Comparison of ENCODE assay signal across 8 cellular contexts in genomic region chr15:84598993-84599392, GRCh38. TPM values are rescaled to one million over a fixed set of nuclear protein-coding genes. Genes with fewer than 3 reads are reported as not detected.
DNase-seq lines count a peak whose midpoint lies in the region; ATAC-seq and TF ChIP-seq lines count a peak whose summit lies in the region.

No MANE protein-coding gene starts in this region.

- no peaks in the 10 kb centered on the region for H3K27me3 Mint-ChIP-seq in activated CD4-positive, alpha-beta T cell treated with anti-CD3 and anti-CD28 coated beads, Interleukin-2, amount 10 ng/mL, durations not matched to agents 7 days and 5 days

- DNase-seq in stimulated activated naive CD4-positive, alpha-beta T cell treated with Interleukin-2 at 50 U/mL for 16 hours (lab: John Stamatoyannopoulos, UW), result peak; percentile 29
- no peak for DNase-seq in stimulated activated naive CD4-positive, alpha-beta T cell (lab: John Stamatoyannopoulos, UW)
- DNase-seq in NCI-H1436 (lab: John Stamatoyannopoulos, UW) (peak; percentile 1), germinal center (ENCODE audit: low spot score) (peak; percentile 39), gastrocnemius medialis (no peak)
- peak; percentile 26 for DNase-seq in activated CD4-positive, alpha-beta T cell treated with anti-CD3 and anti-CD28 coated beads, Interleukin-2, amount 10 ng/mL, durations not matched to agents 7 days and 5 days

- H3K27me3 ChIP-seq in gastrocnemius medialis, result no peaks in the 10 kb centered on the region

- in situ Hi-C loops in gastrocnemius medialis (cut with MboI; ENCODE audit: low sequenced_read_pairs in 4 of 4), result loop anchor here in 2 of 4 donors (10.0 kb wide), 2 partner anchors 56 to 446 kb away; partner anchors contain the start of genes NMB (in 2 of the 2) and WDR73 (in 2 of the 2)

- peaks cover 60% of the 10 kb centered on the region for H3K4me1 Mint-ChIP-seq in activated CD4-positive, alpha-beta T cell treated with anti-CD3 and anti-CD28 coated beads, Interleukin-2, amount 10 ng/mL, durations not matched to agents 7 days and 5 days

- peaks cover 5% of the 10 kb centered on the region for H3K36me3 Mint-ChIP-seq in activated CD4-positive, alpha-beta T cell treated with anti-CD3 and anti-CD28 coated beads, Interleukin-2, amount 10 ng/mL, durations not matched to agents 7 days and 5 days (ENCODE audit: low read depth)

- intact Hi-C loops in gastrocnemius medialis (cut with DNase I; ENCODE audit: low total_unique reads), result loop anchor here (1.0 to 10.0 kb wide), 2 partner anchors 39 to 216 kb away; partner anchors contain the start of gene ALPK3

- H3K4me3 ChIP-seq in gastrocnemius medialis, result no peak overlapping the region

- peak; percentile 53 to 67 (median 60) for TF ChIP-seq CTCF in gastrocnemius medialis (IDR thresholded peaks at IDR 0.05 in 4 of 5, conservative IDR thresholded peaks at IDR 0.05 in 1 of 5)

- ATAC-seq in gastrocnemius medialis (no peak), GM19328 (IDR thresholded peaks at IDR 0.05; ENCODE audit: unreplicated experiment) (no peak), GM18858 (IDR thresholded peaks at IDR 0.05; ENCODE audit: unreplicated experiment) (no peak)

- CTCF ChIA-PET in activated CD4-positive, alpha-beta T cell treated with anti-CD3 and anti-CD28 coated beads, Interleukin-2, amount 10 ng/mL, durations not matched to agents 7 days and 5 days (lab: Charles Lee), result interaction anchor here (0.6 to 4.0 kb wide), 15 partner anchors 8 to 318 kb away, joined by 3 to 20 read pairs (median 4); partner anchors contain the start of gene WDR73

- no peak for TF ChIP-seq POLR2A in gastrocnemius medialis (IDR thresholded peaks at IDR 0.05)

- H3K9me3 ChIP-seq in gastrocnemius medialis, result no peaks in the 10 kb centered on the region

- no peaks in the 10 kb centered on the region for H3K9me3 Mint-ChIP-seq in activated CD4-positive, alpha-beta T cell treated with anti-CD3 and anti-CD28 coated beads, Interleukin-2, amount 10 ng/mL, durations not matched to agents 7 days and 5 days

- POLR2A ChIA-PET in activated CD4-positive, alpha-beta T cell treated with anti-CD3 and anti-CD28 coated beads, Interleukin-2, amount 10 ng/mL, durations not matched to agents 7 days and 5 days (lab: Charles Lee), result no interaction called here

- peak overlapping the region; percentile 25 for H3K4me3 Mint-ChIP-seq in activated CD4-positive, alpha-beta T cell treated with anti-CD3 and anti-CD28 coated beads, Interleukin-2, amount 10 ng/mL, durations not matched to agents 7 days and 5 days

- H3K27ac ChIP-seq in gastrocnemius medialis, result no peak overlapping the region

- H3K27ac Mint-ChIP-seq in activated CD4-positive, alpha-beta T cell treated with anti-CD3 and anti-CD28 coated beads, Interleukin-2, amount 10 ng/mL, durations not matched to agents 7 days and 5 days, result peak overlapping the region; percentile 72

- H3K36me3 ChIP-seq in gastrocnemius medialis, result peaks cover 0 to 2% of the 10 kb centered on the region in 2 donors

- peaks cover 4 to 9% of the 10 kb centered on the region in 2 donors for H3K4me1 ChIP-seq in gastrocnemius medialis

RNA-seq across cellular contexts. Expression of gene ZSCAN2, which starts 1.8 kb away (rescaled TPM):
- total RNA-seq in activated CD4-positive, alpha-beta T cell treated with anti-CD3 and anti-CD28 coated beads, Interleukin-2, amount 10 ng/mL, durations not matched to agents 7 days and 5 days, result 1 to 10 TPM; 6.3 to 6.6 TPM
- total RNA-seq in gastrocnemius medialis, result 10 to 100 TPM in 1 of 4 donors, 1 to 10 TPM in 3; 6.1 to 10.3 (median 8.6) TPM

RNA-seq across cellular contexts. Expression of gene WDR73, which starts 55.1 kb away (rescaled TPM):
- total RNA-seq in activated CD4-positive, alpha-beta T cell treated with anti-CD3 and anti-CD28 coated beads, Interleukin-2, amount 10 ng/mL, durations not matched to agents 7 days and 5 days, result 10 to 100 TPM; 22.1 to 23.8 TPM
- 10 to 100 TPM in 3 of 4 donors, 1 to 10 TPM in 1; 6.7 to 11.7 (median 10.3) TPM for total RNA-seq in gastrocnemius medialis

RNA-seq across cellular contexts. Expression of gene NMB, which starts 59.0 kb away (rescaled TPM):
- total RNA-seq in activated CD4-positive, alpha-beta T cell treated with anti-CD3 and anti-CD28 coated beads, Interleukin-2, amount 10 ng/mL, durations not matched to agents 7 days and 5 days, result 1 to 10 TPM; 2.8 to 3.8 TPM
- 1 to 10 TPM in 2 of 4 donors, under 1 TPM in 1, not detected in 1; 0.94 to 1.6 (median 1.6) TPM for total RNA-seq in gastrocnemius medialis

Comparison
In these comparisons a context has a peak if more than half of its experiments do, and no peak if none do; other contexts are left out.
1. DNase-seq: peak in stimulated activated naive CD4-positive, alpha-beta T cell treated with Interleukin-2 at 50 U/mL for 16 hours (single experiment), NCI-H1436 (single experiment), activated CD4-positive, alpha-beta T cell treated with anti-CD3 and anti-CD28 coated beads, Interleukin-2, amount 10 ng/mL, durations not matched to agents 7 days and 5 days (single experiment) and germinal center (single experiment); none in stimulated activated naive CD4-positive, alpha-beta T cell (0 of 6) and gastrocnemius medialis (0 of 2).